ENCODE assay signal across 9 cellular contexts in genomic region chr5:22719842-22720241, GRCh38.
"Had no signal": no experiment of that assay in that cellular context is flagged by ENCODE, and none has a peak within 500 bp of the region (broad histone marks: within the 10 kb centered on the region; RNA-seq: fewer than 3 reads in every experiment).

No MANE protein-coding gene starts in this region.

- H3K27ac ChIP-seq: GM23248, KMS-11 had no signal

- H3K4me2 ChIP-seq: KMS-11 had no signal

- H3K4me3 ChIP-seq: GM23248 had no signal

- H2AFZ ChIP-seq: GM23248 had no signal

- H3K9ac ChIP-seq: GM23248, KMS-11 had no signal

- DNase-seq: GM23248, GOT3, H9, HCEC 1CT, Karpas-422, KBM-7 had no signal

- FAIRE-seq: H54, HTR-8/SVneo had no signal
